22 cellular contexts compared by ENCODE assay signal in genomic region chr2:80292474-80292873, GRCh38. TPM values are rescaled to one million over a fixed set of nuclear protein-coding genes. Genes with fewer than 3 reads are reported as not detected.
"Had no signal": no experiment of that assay in that cellular context is flagged by ENCODE, and none has a peak within 500 bp of the region (broad histone marks: within the 10 kb centered on the region; RNA-seq: fewer than 3 reads in every experiment).

No MANE protein-coding gene starts in this region.

- H3K9me3 ChIP-seq: gastroesophageal sphincter, stomach, suprapubic skin, tibial nerve had no signal

- H3K4me3 ChIP-seq: gastroesophageal sphincter, smooth muscle cell, stomach, suprapubic skin, tibial nerve had no signal

- H3K36me3 ChIP-seq: gastroesophageal sphincter, stomach, suprapubic skin, tibial nerve, WERI-Rb-1 had no signal

- H3K27ac ChIP-seq: gastroesophageal sphincter, parathyroid adenoma, stomach, suprapubic skin, WERI-Rb-1 had no signal

- DNase-seq: activated CD4-positive, alpha-beta T cell treated with anti-CD3 and anti-CD28 coated beads, Interleukin-2, amount 10 ng/mL, durations not matched to agents 7 days and 5 days; activated CD4-positive, CD25-positive, alpha-beta regulatory T cell treated with anti-CD3 and anti-CD28 coated beads, Interleukin-2, amount 50 U/mL, for 72 hours; activated CD8-positive, alpha-beta memory T cell treated with anti-CD3 and anti-CD28 coated beads, Interleukin-2, amount 10 ng/mL, durations not matched to agents 7 days and 5 days; activated CD8-positive, alpha-beta T cell treated with anti-CD3 and anti-CD28 coated beads for 36 hours; activated effector memory CD4-positive, alpha-beta T cell treated with anti-CD3 and anti-CD28 coated beads, Interleukin-2, amount 50 U/mL, for 16 hours; activated naive CD4-positive, alpha-beta T cell treated with anti-CD3 and anti-CD28 coated beads, Interleukin-2, amount 10 ng/mL, durations not matched to agents 7 days and 5 days; activated T-cell treated with anti-CD3 and anti-CD28 coated beads for 4 hours; cerebellar nuclear complex; cortex of kidney; endodermal cell; mesenchymal stem cell; naive B cell; stimulated activated CD4-positive, alpha-beta T cell treated with anti-CD3 and anti-CD28 coated beads, Interleukin-15, amount 100 ng/mL, for 24 hours; stomach; WERI-Rb-1 had no signal

- H3K27me3 ChIP-seq: gastroesophageal sphincter, stomach, suprapubic skin, tibial nerve had no signal

- H3K4me1 ChIP-seq: parathyroid adenoma, suprapubic skin had no signal

- ATAC-seq: activated CD8-positive, alpha-beta memory T cell treated with anti-CD3 and anti-CD28 coated beads, Interleukin-2, amount 10 ng/mL, durations not matched to agents 7 days and 5 days; activated CD8-positive, alpha-beta T cell treated with anti-CD3 and anti-CD28 coated beads for 36 hours; gastroesophageal sphincter; stimulated activated memory B cell treated with anti-CD40 and anti-IgM and Interleukin-4, amounts not matched to agents 10 μg/mL and 1 μg/mL and 100 μg/mL, for 72 hours had no signal

RNA-seq across cellular contexts. Expression of gene LRRTM1, which starts 12.1 kb away (rescaled TPM):
- total RNA-seq: activated CD4-positive, alpha-beta T cell treated with anti-CD3 and anti-CD28 coated beads, Interleukin-2, amount 10 ng/mL, durations not matched to agents 7 days and 5 days; activated CD8-positive, alpha-beta memory T cell treated with anti-CD3 and anti-CD28 coated beads, Interleukin-2, amount 10 ng/mL, durations not matched to agents 7 days and 5 days; activated CD8-positive, alpha-beta T cell treated with anti-CD3 and anti-CD28 coated beads for 36 hours; bronchial epithelial cell had no signal
